8 cellular contexts compared by ENCODE assay signal in the genomic region with DNA sequence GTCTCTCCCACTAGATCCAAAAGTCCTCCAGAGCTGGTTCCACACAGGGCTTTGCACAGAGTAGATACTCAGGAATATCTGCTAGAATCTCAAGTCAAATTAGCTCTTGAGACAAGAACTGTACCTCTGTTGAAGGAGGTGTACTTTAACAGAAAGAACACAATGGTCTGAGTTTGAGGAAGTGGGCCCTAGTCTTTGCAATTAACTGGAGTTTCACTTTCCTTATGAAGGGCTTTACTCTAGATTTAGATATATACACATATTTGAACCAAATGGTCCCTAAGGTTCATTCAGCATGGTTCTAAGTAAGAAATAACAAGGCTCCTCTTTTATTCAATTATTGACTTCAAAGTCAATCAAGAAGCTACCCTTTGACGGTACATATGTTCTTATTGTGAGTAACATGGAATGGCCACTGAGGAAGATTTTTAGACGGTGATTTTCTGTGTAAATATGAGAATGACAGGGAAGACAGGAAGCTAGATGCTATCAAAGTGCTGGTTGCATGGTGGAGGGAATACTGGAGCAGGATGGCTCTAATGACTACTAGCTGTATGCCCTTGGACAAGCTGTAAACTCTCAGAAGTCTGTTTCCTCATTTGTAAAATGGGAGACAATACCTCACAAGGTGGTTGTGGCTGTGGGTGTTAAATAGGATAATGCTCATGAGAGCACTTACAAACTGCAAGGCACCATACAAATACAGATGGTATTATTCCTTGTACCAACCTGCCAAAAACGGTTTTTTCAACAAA.
DNase-seq lines count a peak whose midpoint lies in the region; ATAC-seq and TF ChIP-seq lines count a peak whose summit lies in the region.

No MANE protein-coding gene starts in this region.

- TF ChIP-seq POLR2A in stomach (IDR thresholded peaks at IDR 0.05), result no peak

- CTCF ChIA-PET in CD8-positive, alpha-beta T cell (lab: Charles Lee), result interaction anchor here (0.8 to 4.5 kb wide), 17 partner anchors 8 to 203 kb away, joined by 3 to 27 read pairs (median 3); a partner anchor contains a TSS

- no peaks in the 10 kb centered on the region for H3K9me3 ChIP-seq in CD8-positive, alpha-beta T cell (ENCODE audit: low read length)
- H3K9me3 ChIP-seq in stomach, result no peaks in the 10 kb centered on the region

- TF ChIP-seq EP300 in stomach (IDR thresholded peaks at IDR 0.05), result no peak

- peak overlapping the region; percentile 64 for H3K4me3 Mint-ChIP-seq in CD8-positive, alpha-beta T cell

- intact Hi-C loops in CD8-positive, alpha-beta T cell (cut with DNase I, micrococcal nuclease), result loop anchor here in 1 of 2 experiments (2.0 kb wide), 1 partner anchor 74 kb away; a partner anchor contains a TSS
- intact Hi-C loops in stomach (cut with DNase I; ENCODE audit: low total_unique reads), result no loop called here

- DNase-seq in CD8-positive, alpha-beta T cell, result no peak
- no peak for DNase-seq in activated naive CD4-positive, alpha-beta T cell treated with anti-CD3 and anti-CD28 coated beads, Interleukin-2, amount 50 U/mL, for 72 hours (ENCODE audit: low spot score in 2 of 2)
- DNase-seq in stomach, result no peak
- no peak for DNase-seq in NCI-H146 treated with DMSO at 0.1 percent for 48 hours (lab: John Stamatoyannopoulos, UW; ENCODE audit: unreplicated experiment)
- no peak for DNase-seq in retina
- DNase-seq in NCI-H2081 treated with DMSO at 0.1 percent for 48 hours (lab: John Stamatoyannopoulos, UW), result no peak

- TF ChIP-seq CTCF in CD8-positive, alpha-beta T cell (IDR thresholded peaks at IDR 0.05), result no peak
- TF ChIP-seq CTCF in stomach (IDR thresholded peaks at IDR 0.05), result no peak

- POLR2A ChIA-PET in CD8-positive, alpha-beta T cell (lab: Charles Lee), result interaction anchor here (0.8 to 5.4 kb wide), 8 partner anchors 13 to 81 kb away, joined by 3 to 48 read pairs (median 5); a partner anchor contains a TSS

- H3K36me3 Mint-ChIP-seq in CD8-positive, alpha-beta T cell, result peaks cover 6% of the 10 kb centered on the region
- H3K36me3 Mint-ChIP-seq in activated naive CD4-positive, alpha-beta T cell treated with anti-CD3 and anti-CD28 coated beads, Interleukin-2, amount 50 U/mL, for 72 hours, result peaks cover 0 to 24% of the 10 kb centered on the region in 2 donors

- peak overlapping the region; percentile 14 for H3K27ac ChIP-seq in CD8-positive, alpha-beta T cell (ENCODE audit: low read depth, low read length)
- peak overlapping the region in 4 of 5 donors; percentile 37 to 74 (median 46) for H3K27ac ChIP-seq in stomach

- peak overlapping the region; percentile 91 for H3K27ac Mint-ChIP-seq in CD8-positive, alpha-beta T cell
- peak overlapping the region; percentile 2 to 72 for H3K27ac Mint-ChIP-seq in activated naive CD4-positive, alpha-beta T cell treated with anti-CD3 and anti-CD28 coated beads, Interleukin-2, amount 50 U/mL, for 72 hours

- peak overlapping the region; percentile 24 for H3K4me3 ChIP-seq in CD8-positive, alpha-beta T cell (ENCODE audit: low read depth, low read length)
- no peak overlapping the region for H3K4me3 ChIP-seq in stomach

- peak; percentile 53 for ATAC-seq in CD8-positive, alpha-beta T cell
- peak; percentile 78 for ATAC-seq in GM19438 (IDR thresholded peaks at IDR 0.05; ENCODE audit: low read depth, unreplicated experiment)
- ATAC-seq in HG03442 (IDR thresholded peaks at IDR 0.05; ENCODE audit: unreplicated experiment), result peak; percentile 84
- ATAC-seq in activated naive CD4-positive, alpha-beta T cell treated with anti-CD3 and anti-CD28 coated beads, Interleukin-2, amount 50 U/mL, for 72 hours, result peak; percentile 58 to 66

- H3K27me3 Mint-ChIP-seq in CD8-positive, alpha-beta T cell (ENCODE audit: low read depth), result no peaks in the 10 kb centered on the region

- H3K27me3 ChIP-seq in CD8-positive, alpha-beta T cell (ENCODE audit: insufficient read depth, low read length), result no peaks in the 10 kb centered on the region
- H3K27me3 ChIP-seq in stomach, result no peaks in the 10 kb centered on the region

- H3K4me1 Mint-ChIP-seq in CD8-positive, alpha-beta T cell (ENCODE audit: low read depth), result peaks cover 59% of the 10 kb centered on the region

- 56 to 71% (median 64%) methylated on average over 3 of the region's 3 CpGs for WGBS in stomach, 5 donors

- no peaks in the 10 kb centered on the region for H3K9me3 Mint-ChIP-seq in CD8-positive, alpha-beta T cell
- no peaks in the 10 kb centered on the region for H3K9me3 Mint-ChIP-seq in activated naive CD4-positive, alpha-beta T cell treated with anti-CD3 and anti-CD28 coated beads, Interleukin-2, amount 50 U/mL, for 72 hours

- no peaks in the 10 kb centered on the region for H3K36me3 ChIP-seq in CD8-positive, alpha-beta T cell (ENCODE audit: insufficient read depth, low read length)
- H3K36me3 ChIP-seq in stomach, result no peaks in the 10 kb centered on the region

- peaks cover 43% of the 10 kb centered on the region for H3K4me1 ChIP-seq in CD8-positive, alpha-beta T cell (ENCODE audit: insufficient read depth, low read length)
- H3K4me1 ChIP-seq in stomach, result peaks cover 16 to 52% (median 44%) of the 10 kb centered on the region in 4 donors
